ENCODE assay signal across 8 cellular contexts in genomic region chr2:237600205-237600846, GRCh38. TPM values are rescaled to one million over a fixed set of nuclear protein-coding genes. Genes with fewer than 3 reads are reported as not detected.
DNase-seq lines count a peak whose midpoint lies in the region; ATAC-seq, FAIRE-seq and TF ChIP-seq lines count a peak whose summit lies in the region.

No MANE protein-coding gene starts in this region.

- H3K27me3 ChIP-seq in HepG2 (ENCODE audit: control insufficient read depth in 1 of 2, insufficient read depth in 2 of 2, low read length in 2 of 2) (peaks cover 0 to 2% of the 10 kb centered on the region in 2 experiments; a peak in 1 of 5 replicates), thoracic aorta (replicated peaks; ENCODE audit: insufficient read depth) (no peaks in the 10 kb centered on the region)

- H3K4me1 ChIP-seq in HepG2 (ENCODE audit: insufficient read depth, low read length) (peaks cover 99% of the 10 kb centered on the region), thoracic aorta (ENCODE audit: control insufficient read depth in 1 of 2, low read depth in 2 of 2) (peaks cover 16 to 49% of the 10 kb centered on the region in 2 donors)

- no peak overlapping the region for H2AFZ ChIP-seq in HepG2 (ENCODE audit: low read length)

- H4K20me1 ChIP-seq in HepG2 (ENCODE audit: insufficient read depth, low read length), result no peaks in the 10 kb centered on the region

- TF ChIP-seq RAD21 in HepG2 (CRISPR knock-in tag; IDR thresholded peaks at IDR 0.05), result 0 out of 2 replicates have a peak, but pooled peaks have one; percentile 13

- CTCF ChIA-PET in HepG2 (lab: Yijun Ruan, JAX; ENCODE audit: low intra/inter-chr PET ratio, low total read pairs), result no interaction called here

- peak in 1 of 2 experiments; percentile 48; a peak in 1 of 4 replicates for TF ChIP-seq POLR2A in HepG2 (IDR thresholded peaks at IDR 0.05; ENCODE audit: insufficient read depth in 1 of 2, low read depth in 2 of 2, low read length in 2 of 2)

- BruUV-seq in HepG2 (replicated peaks; lab: Mats Ljungman, UMichigan), result no TSS peak

- no peak for TF ChIP-seq EP300 in HepG2 (IDR thresholded peaks at IDR 0.05; ENCODE audit: low read depth in 2 of 2, low read length in 2 of 2)
- TF ChIP-seq EP300 in HepG2 (CRISPR knock-in tag; IDR thresholded peaks at IDR 0.05; ENCODE audit: borderline replicate concordance), result no peak

- ATAC-seq in HepG2 (peak; percentile 26), thoracic aorta (ENCODE audit: insufficient number of reproducible peaks, low FRiP score, low read depth) (peak; percentile 93), GM19397 (IDR thresholded peaks at IDR 0.05; ENCODE audit: unreplicated experiment) (no peak), HG02623 (IDR thresholded peaks at IDR 0.05; ENCODE audit: unreplicated experiment) (no peak), GM21529 (IDR thresholded peaks at IDR 0.05; ENCODE audit: unreplicated experiment) (no peak)

- in situ Hi-C loops in HepG2 (cut with HindIII; ENCODE audit: extremely low pct_ligation_motif_present, low pct_unique_long_range_greater_than_20kb), result loop anchor here (5.0 kb wide), 1 partner anchor 142 kb away; no protein-coding TSS in a partner anchor

- H3K9me3 ChIP-seq in HepG2 (ENCODE audit: low read length) (no peaks in the 10 kb centered on the region), thoracic aorta (no peaks in the 10 kb centered on the region)

- TF ChIP-seq CTCF in choroid plexus epithelial cell (conservative IDR thresholded peaks at IDR 0.05; ENCODE audit: low read depth, low read length), result peak; percentile 58
- TF ChIP-seq CTCF in HepG2 (CRISPR knock-in tag; IDR thresholded peaks at IDR 0.05), result peak; percentile 47
- TF ChIP-seq CTCF in thoracic aorta (IDR thresholded peaks at IDR 0.05), result peak; percentile 36

- H3K79me2 ChIP-seq in HepG2 (ENCODE audit: insufficient read depth, low read length), result peaks cover 7% of the 10 kb centered on the region

- peak overlapping the region; percentile 55 for H3K9ac ChIP-seq in HepG2 (ENCODE audit: insufficient read depth, low read depth, low read length)

- POLR2A ChIA-PET in HepG2 (lab: Yijun Ruan, JAX), result interaction anchor here (0.8 to 3.3 kb wide), 5 partner anchors 10 to 26 kb away, joined by 3 to 40 read pairs (median 9); partner anchors contain the start of gene RAB17

- intact Hi-C loops in HepG2 (cut with micrococcal nuclease; ENCODE audit: unreplicated experiment), result loop anchor here (2.0 kb wide), 1 partner anchor 14 kb away; no protein-coding TSS in a partner anchor

- WGBS in HepG2 (ENCODE audit: low lambda C conversion rate), result 25% methylated on average over 16 of the region's 16 CpGs

- no peaks in the 10 kb centered on the region for H3K36me3 ChIP-seq in HepG2 (replicated peaks in 1 of 2; ENCODE audit: control insufficient read depth in 1 of 2, insufficient read depth in 2 of 2, low read length in 2 of 2)
- H3K36me3 ChIP-seq in thoracic aorta, result no peaks in the 10 kb centered on the region

- peak overlapping the region; percentile 93 for H3K4me2 ChIP-seq in HepG2 (ENCODE audit: low read depth, low read length)

- no peak for FAIRE-seq in HepG2 (lab: Jason Lieb, UNC)

- H3K4me3 ChIP-seq in choroid plexus epithelial cell (ENCODE audit: low read depth, low read length), result peak overlapping the region; percentile 22
- H3K4me3 ChIP-seq in HepG2 (replicated peaks in 1 of 3; ENCODE audit: insufficient read depth in 1 of 3, low read depth in 2 of 3, low read length in 3 of 3), result peak overlapping the region; percentile 42 to 69 (median 51)
- peak overlapping the region; percentile 56 for H3K4me3 ChIP-seq in thoracic aorta

- H3K27ac ChIP-seq in HepG2 (ENCODE audit: extremely low read length, insufficient read depth, low read length) (peak overlapping the region; percentile 70), thoracic aorta (peak overlapping the region; percentile 83 to 98)

- DNase-seq in M059J (ENCODE audit: low read depth) (peak; percentile 29), choroid plexus epithelial cell (ENCODE audit: low read depth) (peak; percentile 70), HepG2 (ENCODE audit: low spot score) (peak; percentile 55), thoracic aorta (ENCODE audit: low spot score) (no peak), NCI-H2029 treated with DMSO at 0.1 percent for 48 hours (lab: John Stamatoyannopoulos, UW) (no peak)

RNA-seq across cellular contexts. Expression of gene RAB17, which starts 9.8 kb away (rescaled TPM):
- total RNA-seq in M059J (2014; rRNA removed; shearing (Covaris generic)), result 0.30 and 1.8 TPM in 2 replicates
- total RNA-seq in HepG2 (2016; rRNA removed; fragmentation: Illumina TruSeq; extraction: Trizol) (68.0 and 70.0 TPM in 2 replicates), thoracic aorta (1 to 10 TPM; 6.4 to 6.5 TPM)
- total RNA-seq in HepG2 (2016; cell fraction: cytosol; rRNA removed; fragmentation: Illumina TruSeq; extraction: Trizol; ENCODE audit: low read depth), result 21.0 and 21.9 TPM in 2 replicates
- 67.8 and 73.3 TPM in 2 replicates for total RNA-seq in HepG2 (2016; cell fraction: insoluble cytoplasmic fraction; rRNA removed; fragmentation: Illumina TruSeq; extraction: Trizol)
- total RNA-seq in HepG2 (2016; cell fraction: membrane; rRNA removed; fragmentation: Illumina TruSeq; extraction: Trizol), result 42.7 and 50.7 TPM in 2 replicates
- total RNA-seq in HepG2 (2016; cell fraction: nucleus; rRNA removed; fragmentation: Illumina TruSeq; extraction: Trizol), result 51.2 and 64.7 TPM in 2 replicates
- polyA plus RNA-seq in HepG2 (2011; rRNA removed), result 124 and 141 TPM in 2 replicates
- 66.2 and 82.5 TPM in 2 replicates for polyA plus RNA-seq in HepG2 (2011; cell fraction: cytosol; rRNA removed)
- polyA plus RNA-seq in HepG2 (2011; cell fraction: nucleus; rRNA removed), result 477 and 514 TPM in 2 replicates
- 189 and 204 TPM in 2 replicates for polyA plus RNA-seq in HepG2 (2012)
- 14.6 and 16.8 TPM in 2 replicates for polyA plus RNA-seq in HepG2 (2016; cell fraction: cytosol; fragmentation: Illumina TruSeq; extraction: Trizol; ENCODE audit: low read depth)
- 53.0 and 54.7 TPM in 2 replicates for polyA plus RNA-seq in HepG2 (2016; cell fraction: insoluble cytoplasmic fraction; fragmentation: Illumina TruSeq; extraction: Trizol; ENCODE audit: low read depth)
- polyA plus RNA-seq in HepG2 (2016; cell fraction: membrane; fragmentation: Illumina TruSeq; extraction: Trizol; ENCODE audit: low read depth), result 27.1 and 29.9 TPM in 2 replicates
- 145 and 160 TPM in 2 replicates for polyA plus RNA-seq in HepG2 (2016; cell fraction: nucleus; fragmentation: Illumina TruSeq; extraction: Trizol; ENCODE audit: insufficient read depth, low read depth)
- polyA minus RNA-seq in HepG2 (2011; rRNA and poly(A)+ RNA removed; ENCODE audit: low replicate concordance), result 4.6 and 63.9 TPM in 2 replicates
- 23.6 and 25.7 TPM in 2 replicates for polyA minus RNA-seq in HepG2 (2011; cell fraction: cytosol; rRNA and poly(A)+ RNA removed)
- 126 and 135 TPM in 2 replicates for polyA minus RNA-seq in HepG2 (2011; cell fraction: nucleus; rRNA and poly(A)+ RNA removed)

RNA-seq across cellular contexts. Expression of gene LRRFIP1, which starts 27.1 kb away (rescaled TPM):
- total RNA-seq in M059J (2014; rRNA removed; shearing (Covaris generic)), result 12.5 and 29.9 TPM in 2 replicates
- total RNA-seq in HepG2 (2016; rRNA removed; fragmentation: Illumina TruSeq; extraction: Trizol) (15.9 and 22.0 TPM in 2 replicates), thoracic aorta (100 to 1,000 TPM; 196 to 244 TPM)
- 11.0 and 11.2 TPM in 2 replicates for total RNA-seq in HepG2 (2016; cell fraction: cytosol; rRNA removed; fragmentation: Illumina TruSeq; extraction: Trizol; ENCODE audit: low read depth)
- 15.6 and 24.6 TPM in 2 replicates for total RNA-seq in HepG2 (2016; cell fraction: insoluble cytoplasmic fraction; rRNA removed; fragmentation: Illumina TruSeq; extraction: Trizol)
- total RNA-seq in HepG2 (2016; cell fraction: membrane; rRNA removed; fragmentation: Illumina TruSeq; extraction: Trizol), result 18.1 and 18.4 TPM in 2 replicates
- total RNA-seq in HepG2 (2016; cell fraction: nucleus; rRNA removed; fragmentation: Illumina TruSeq; extraction: Trizol), result 31.0 and 33.7 TPM in 2 replicates
- 31.2 and 40.5 TPM in 2 replicates for polyA plus RNA-seq in HepG2 (2011; rRNA removed)
- polyA plus RNA-seq in HepG2 (2011; cell fraction: cytosol; rRNA removed), result 19.8 and 25.0 TPM in 2 replicates
- polyA plus RNA-seq in HepG2 (2011; cell fraction: nucleus; rRNA removed), result 43.1 TPM in 2 replicates
- polyA plus RNA-seq in HepG2 (2012), result 48.6 and 68.2 TPM in 2 replicates
- 5.6 and 6.5 TPM in 2 replicates for polyA plus RNA-seq in HepG2 (2016; cell fraction: cytosol; fragmentation: Illumina TruSeq; extraction: Trizol; ENCODE audit: low read depth)
- 43.3 and 43.5 TPM in 2 replicates for polyA plus RNA-seq in HepG2 (2016; cell fraction: insoluble cytoplasmic fraction; fragmentation: Illumina TruSeq; extraction: Trizol; ENCODE audit: low read depth)
- 10.6 and 13.6 TPM in 2 replicates for polyA plus RNA-seq in HepG2 (2016; cell fraction: membrane; fragmentation: Illumina TruSeq; extraction: Trizol; ENCODE audit: low read depth)
- polyA plus RNA-seq in HepG2 (2016; cell fraction: nucleus; fragmentation: Illumina TruSeq; extraction: Trizol; ENCODE audit: insufficient read depth, low read depth), result 55.6 and 61.1 TPM in 2 replicates
- 26.4 and 35.1 TPM in 2 replicates for polyA minus RNA-seq in HepG2 (2011; rRNA and poly(A)+ RNA removed; ENCODE audit: low replicate concordance)
- polyA minus RNA-seq in HepG2 (2011; cell fraction: cytosol; rRNA and poly(A)+ RNA removed), result 26.2 and 26.7 TPM in 2 replicates
- polyA minus RNA-seq in HepG2 (2011; cell fraction: nucleus; rRNA and poly(A)+ RNA removed), result 97.5 and 100 TPM in 2 replicates

RNA-seq across cellular contexts. Expression of gene PRLH, which starts 34.0 kb away (rescaled TPM):
- not detected in 2 replicates for total RNA-seq in M059J (2014; rRNA removed; shearing (Covaris generic))
- total RNA-seq in HepG2 (2016; rRNA removed; fragmentation: Illumina TruSeq; extraction: Trizol) (not detected in 2 replicates), thoracic aorta (not detected)
- not detected in 2 replicates for total RNA-seq in HepG2 (2016; cell fraction: cytosol; rRNA removed; fragmentation: Illumina TruSeq; extraction: Trizol; ENCODE audit: low read depth)
- total RNA-seq in HepG2 (2016; cell fraction: insoluble cytoplasmic fraction; rRNA removed; fragmentation: Illumina TruSeq; extraction: Trizol), result not detected in 2 replicates
- not detected in 2 replicates for total RNA-seq in HepG2 (2016; cell fraction: membrane; rRNA removed; fragmentation: Illumina TruSeq; extraction: Trizol)
- total RNA-seq in HepG2 (2016; cell fraction: nucleus; rRNA removed; fragmentation: Illumina TruSeq; extraction: Trizol), result not detected in 2 replicates
- polyA plus RNA-seq in HepG2 (2011; rRNA removed), result not detected in 2 replicates
- not detected in 2 replicates for polyA plus RNA-seq in HepG2 (2011; cell fraction: cytosol; rRNA removed)
- polyA plus RNA-seq in HepG2 (2011; cell fraction: nucleus; rRNA removed), result not detected in 2 replicates
- not detected in 2 replicates for polyA plus RNA-seq in HepG2 (2012)
- not detected in 2 replicates for polyA plus RNA-seq in HepG2 (2016; cell fraction: cytosol; fragmentation: Illumina TruSeq; extraction: Trizol; ENCODE audit: low read depth)
- not detected in 2 replicates for polyA plus RNA-seq in HepG2 (2016; cell fraction: insoluble cytoplasmic fraction; fragmentation: Illumina TruSeq; extraction: Trizol; ENCODE audit: low read depth)
- not detected in 2 replicates for polyA plus RNA-seq in HepG2 (2016; cell fraction: membrane; fragmentation: Illumina TruSeq; extraction: Trizol; ENCODE audit: low read depth)
- not detected in 2 replicates for polyA plus RNA-seq in HepG2 (2016; cell fraction: nucleus; fragmentation: Illumina TruSeq; extraction: Trizol; ENCODE audit: insufficient read depth, low read depth)
- not detected in 2 replicates for polyA minus RNA-seq in HepG2 (2011; rRNA and poly(A)+ RNA removed; ENCODE audit: low replicate concordance)
- polyA minus RNA-seq in HepG2 (2011; cell fraction: cytosol; rRNA and poly(A)+ RNA removed), result not detected in 2 replicates
- polyA minus RNA-seq in HepG2 (2011; cell fraction: nucleus; rRNA and poly(A)+ RNA removed), result not detected in 2 replicates

Comparison
In these comparisons a context has a peak if more than half of its experiments do, and no peak if none do; other contexts are left out.
1. DNase-seq: peak in M059J (single experiment), choroid plexus epithelial cell (single experiment) and HepG2 (single experiment); none in thoracic aorta (single experiment) and NCI-H2029 treated with DMSO at 0.1 percent for 48 hours (single experiment).
2. ATAC-seq: peak in HepG2 (single experiment) and thoracic aorta (single experiment); none in GM19397 (single experiment), HG02623 (single experiment) and GM21529 (single experiment).
3. Peak in every context shown above with its lines, with median percentiles within 50 percentile points of each other: H3K4me3 ChIP-seq and CTCF ChIP-seq.